In the genomic region with DNA sequence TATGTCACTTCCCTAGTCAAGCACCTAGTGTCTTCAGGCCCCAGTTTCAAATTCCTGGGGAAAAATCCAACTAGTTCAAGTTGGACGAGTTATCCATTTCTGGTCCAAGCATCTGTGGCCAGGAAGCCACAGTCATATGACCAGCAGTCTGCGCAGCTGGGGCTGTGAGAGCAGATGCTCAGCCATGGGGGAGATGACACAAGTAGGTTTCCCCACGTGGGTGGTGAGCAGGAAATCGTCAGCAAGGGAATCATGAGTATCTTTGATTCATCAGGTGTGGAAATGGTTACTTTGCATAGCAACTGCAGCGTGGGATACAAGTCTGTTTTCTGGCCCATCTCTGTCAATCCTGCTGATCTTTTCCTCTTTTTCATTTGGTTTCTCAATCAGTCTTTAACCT, we compare ENCODE assay signal across 16 cellular contexts.
DNase-seq lines count a peak whose midpoint lies in the region; ATAC-seq and TF ChIP-seq lines count a peak whose summit lies in the region.
"Had no signal": no experiment of that assay in that cellular context is flagged by ENCODE, and none has a peak within 500 bp of the region (broad histone marks: within the 10 kb centered on the region; RNA-seq: fewer than 3 reads in every experiment).

No MANE protein-coding gene starts in this region.

- no peaks in the 10 kb centered on the region for H3K4me1 Mint-ChIP-seq in CD8-positive, alpha-beta T cell (ENCODE audit: low read depth)

- ATAC-seq in CD8-positive, alpha-beta T cell: no peak
- no peak for ATAC-seq in right lobe of liver
- ATAC-seq: sciatic nerve had no signal

- CTCF ChIA-PET in CD8-positive, alpha-beta T cell (lab: Charles Lee): interaction anchor here (0.6 kb wide), 1 partner anchor 1340 kb away, joined by 3 read pairs; no protein-coding TSS in a partner anchor

- H3K27me3 ChIP-seq in CD8-positive, alpha-beta T cell (ENCODE audit: insufficient read depth, low read length): no peaks in the 10 kb centered on the region
- H3K27me3 ChIP-seq in right lobe of liver: no peaks in the 10 kb centered on the region

- peaks cover 14% of the 10 kb centered on the region for H3K27me3 Mint-ChIP-seq in CD8-positive, alpha-beta T cell (ENCODE audit: low read depth)

- no peaks in the 10 kb centered on the region for H3K36me3 ChIP-seq in CD8-positive, alpha-beta T cell (ENCODE audit: insufficient read depth, low read length)
- H3K36me3 ChIP-seq in right lobe of liver: no peaks in the 10 kb centered on the region

- H3K4me3 Mint-ChIP-seq in CD8-positive, alpha-beta T cell: no peak overlapping the region
- H3K4me3 Mint-ChIP-seq: nephron progenitor cell had no signal

- H3K9me3 ChIP-seq in CD8-positive, alpha-beta T cell (ENCODE audit: low read length): no peaks in the 10 kb centered on the region
- H3K9me3 ChIP-seq in right lobe of liver: no peaks in the 10 kb centered on the region

- H3K27ac ChIP-seq in CD8-positive, alpha-beta T cell (ENCODE audit: low read depth, low read length): no peak overlapping the region
- H3K27ac ChIP-seq in right lobe of liver: no peak overlapping the region

- H3K36me3 Mint-ChIP-seq in CD8-positive, alpha-beta T cell: no peaks in the 10 kb centered on the region

- H3K27ac Mint-ChIP-seq in CD8-positive, alpha-beta T cell: no peak overlapping the region
- H3K27ac Mint-ChIP-seq: nephron progenitor cell had no signal

- peak; percentile 21 for DNase-seq in activated CD4-positive, alpha-beta T cell treated with anti-CD3 and anti-CD28 coated beads for 48 hours
- DNase-seq in activated CD4-positive, alpha-beta T cell treated with anti-CD3 and anti-CD28 coated beads, Interleukin-2, amount 50 U/mL, for 1 hour: no peak
- DNase-seq in GM12865 (ENCODE audit: low read depth): peak; percentile 44
- DNase-seq in RPMI7951 (ENCODE audit: low read depth): peak; percentile 76
- peak; percentile 35 for DNase-seq in kidney tubule cell (ENCODE audit: low spot score)
- no peak for DNase-seq in CD8-positive, alpha-beta T cell
- no peak for DNase-seq in right lobe of liver
- no peak for DNase-seq in DMS 273 treated with DMSO at 0.1 percent for 48 hours (lab: John Stamatoyannopoulos, UW)
- DNase-seq: activated CD4-positive, alpha-beta T cell treated with anti-CD3 and anti-CD28 coated beads for 1 hour; effector CD4-positive, alpha-beta T cell; GF-D8; NCI-H2081; NCI-H82; nephron progenitor cell; stimulated activated naive CD4-positive, alpha-beta T cell had no signal

- TF ChIP-seq POLR2A in right lobe of liver (IDR thresholded peaks at IDR 0.05): no peak

- TF ChIP-seq CTCF in GM12865 (IDR thresholded peaks at IDR 0.05; ENCODE audit: insufficient read depth, low read depth, low read length, missing control alignments) (no peak), right lobe of liver (IDR thresholded peaks at IDR 0.05) (no peak)
- TF ChIP-seq CTCF in CD8-positive, alpha-beta T cell (IDR thresholded peaks at IDR 0.05): no peak

- 35% methylated on average over 5 of the region's 5 CpGs for WGBS in right lobe of liver (ENCODE audit: insufficient coverage, low coverage, low lambda C conversion rate, missing lambda C conversion rate)

- POLR2A ChIA-PET in CD8-positive, alpha-beta T cell (lab: Charles Lee): no interaction called here

- no peaks in the 10 kb centered on the region for H3K4me1 ChIP-seq in CD8-positive, alpha-beta T cell (ENCODE audit: insufficient read depth, low read length)
- no peaks in the 10 kb centered on the region for H3K4me1 ChIP-seq in right lobe of liver

- H3K4me3 ChIP-seq in GM12865 (ENCODE audit: low read depth, low read length): no peak overlapping the region
- no peak overlapping the region for H3K4me3 ChIP-seq in CD8-positive, alpha-beta T cell (ENCODE audit: low read depth, low read length)
- no peak overlapping the region for H3K4me3 ChIP-seq in right lobe of liver

- intact Hi-C loops in CD8-positive, alpha-beta T cell (cut with DNase I, micrococcal nuclease): no loop called here
- intact Hi-C loops in right lobe of liver (cut with DNase I): no loop called here

- no peaks in the 10 kb centered on the region for H3K9me3 Mint-ChIP-seq in CD8-positive, alpha-beta T cell
- H3K9me3 Mint-ChIP-seq: nephron progenitor cell had no signal

Comparison
In these comparisons a context has a peak if more than half of its experiments do, and no peak if none do; other contexts are left out.
1. DNase-seq: peak in activated CD4-positive, alpha-beta T cell treated with anti-CD3 and anti-CD28 coated beads for 48 hours (single experiment), GM12865 (single experiment), RPMI7951 (single experiment) and kidney tubule cell (single experiment); none in activated CD4-positive, alpha-beta T cell treated with anti-CD3 and anti-CD28 coated beads, Interleukin-2, amount 50 U/mL, for 1 hour (single experiment), CD8-positive, alpha-beta T cell (0 of 7), right lobe of liver (0 of 3) and DMS 273 treated with DMSO at 0.1 percent for 48 hours (single experiment).